In the genomic region with DNA sequence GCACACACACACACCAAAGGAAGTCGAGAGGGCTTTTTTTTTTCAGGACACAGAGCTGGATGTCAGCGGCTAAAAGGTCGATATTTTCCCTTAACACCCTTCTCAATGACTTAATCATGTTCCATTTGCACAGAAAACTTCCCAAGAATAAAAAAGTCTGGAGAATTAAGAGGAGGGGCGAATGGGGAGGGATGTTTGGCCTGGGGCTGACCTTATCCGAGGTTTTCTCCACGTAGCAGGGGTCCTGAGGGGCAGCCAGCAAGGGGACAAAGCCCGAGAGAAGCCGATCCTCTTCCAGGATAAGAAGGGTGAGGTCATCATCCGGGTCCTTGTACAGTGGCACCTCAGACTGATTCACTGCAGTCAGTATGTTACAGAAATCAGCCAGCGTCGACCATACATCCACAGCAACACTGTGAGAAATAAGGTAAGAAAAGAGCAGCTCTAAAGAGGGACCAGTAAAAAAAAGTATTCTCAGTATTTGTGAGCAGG, we compare ENCODE assay signal across 11 cellular contexts.
DNase-seq lines count a peak whose midpoint lies in the region; ATAC-seq and TF ChIP-seq lines count a peak whose summit lies in the region.
"Had no signal": no experiment of that assay in that cellular context is flagged by ENCODE, and none has a peak within 500 bp of the region (broad histone marks: within the 10 kb centered on the region; RNA-seq: fewer than 3 reads in every experiment).

No MANE protein-coding gene starts in this region.

- H3K27ac ChIP-seq in colonic mucosa (peak overlapping the region; percentile 60), lower lobe of right lung (peak overlapping the region; percentile 74), thymus (ENCODE audit: low read depth) (peak overlapping the region; percentile 36)
- no peak overlapping the region for H3K27ac ChIP-seq in effector memory CD4-positive, alpha-beta T cell (ENCODE audit: insufficient read depth, low read length, poor library complexity, severe bottlenecking)

- H3K36me3 ChIP-seq in colonic mucosa (no peaks in the 10 kb centered on the region), lower lobe of right lung (peaks cover 20% of the 10 kb centered on the region), thymus (ENCODE audit: control insufficient read depth, insufficient read depth) (peaks cover 61% of the 10 kb centered on the region)
- H3K36me3 ChIP-seq in effector memory CD4-positive, alpha-beta T cell (ENCODE audit: control insufficient read depth, insufficient read depth, low read length), result peaks cover 56% of the 10 kb centered on the region

- ATAC-seq in lower lobe of right lung, result peak; percentile 34 to 57

- H3K4me3 ChIP-seq in LNCaP clone FGC (ENCODE audit: low read depth, low read length) (peak overlapping the region; percentile 21; the same call in 1 of the 2 replicates), colonic mucosa (no peak overlapping the region), lower lobe of right lung (no peak overlapping the region), thymus (ENCODE audit: low read length) (no peak overlapping the region)
- H3K4me3 ChIP-seq in effector memory CD4-positive, alpha-beta T cell (ENCODE audit: insufficient read depth, low read depth, low read length, poor library complexity, severe bottlenecking), result no peak overlapping the region

- CTCF ChIA-PET in HEK293T (lab: Yijun Ruan, JAX), result interaction anchor here (0.7 kb wide), 1 partner anchor 23 kb away, joined by 5 read pairs; no protein-coding TSS in a partner anchor

- H3K4me1 ChIP-seq in colonic mucosa (no peaks in the 10 kb centered on the region), lower lobe of right lung (peaks cover 58% of the 10 kb centered on the region), thymus (ENCODE audit: control insufficient read depth, insufficient read depth, low read length) (no peaks in the 10 kb centered on the region)
- H3K4me1 ChIP-seq in effector memory CD4-positive, alpha-beta T cell (ENCODE audit: control insufficient read depth, insufficient read depth, low read length, poor library complexity, severe bottlenecking), result no peaks in the 10 kb centered on the region

- TF ChIP-seq CTCF in LNCaP clone FGC (IDR thresholded peaks at IDR 0.05; ENCODE audit: control insufficient read depth, extremely low read depth, insufficient read depth) (no peak), colonic mucosa (IDR thresholded peaks at IDR 0.05) (no peak), lower lobe of right lung (IDR thresholded peaks at IDR 0.05) (no peak)

- 93% methylated on average over 11 of the region's 11 CpGs for WGBS in thymus

- peak overlapping the region in 1 of 2 donors; percentile 64 for H3K9ac ChIP-seq in colonic mucosa (ENCODE audit: low read depth in 2 of 2, low read length in 2 of 2)

- POLR2A ChIA-PET in HEK293T (lab: Yijun Ruan, JAX), result interaction anchor here (1.5 kb wide), 1 partner anchor 91 kb away, joined by 3 read pairs; no protein-coding TSS in a partner anchor

- H3K9me3 ChIP-seq in colonic mucosa (no peaks in the 10 kb centered on the region), lower lobe of right lung (no peaks in the 10 kb centered on the region), thymus (ENCODE audit: control insufficient read depth) (no peaks in the 10 kb centered on the region)
- H3K9me3 ChIP-seq in effector memory CD4-positive, alpha-beta T cell (ENCODE audit: control insufficient read depth, low read length), result no peaks in the 10 kb centered on the region

- intact Hi-C loops in colonic mucosa (cut with DNase I), result loop anchor here (5.0 to 10.0 kb wide), 2 partner anchors 62 to 115 kb away; partner anchors contain the start of gene HIC1
- intact Hi-C loops in lower lobe of right lung (cut with DNase I), result loop anchor here (10.0 kb wide), 1 partner anchor 52 kb away; no protein-coding TSS in a partner anchor

- H3K27me3 ChIP-seq in colonic mucosa (no peaks in the 10 kb centered on the region), lower lobe of right lung (ENCODE audit: low read depth) (no peaks in the 10 kb centered on the region), thymus (ENCODE audit: control insufficient read depth, insufficient read depth) (no peaks in the 10 kb centered on the region)
- no peaks in the 10 kb centered on the region for H3K27me3 ChIP-seq in effector memory CD4-positive, alpha-beta T cell (replicated peaks; ENCODE audit: control insufficient read depth, insufficient read depth, low read length, poor library complexity, severe bottlenecking)

- DNase-seq in LNCaP clone FGC (ENCODE audit: low read depth) (no peak), colonic mucosa (no peak), lower lobe of right lung (no peak), activated gamma-delta T cell treated with Interleukin-2 at 50 U/mL for 16 hours (no peak), HEK293T (ENCODE audit: extremely low spot score) (no peak)
- no peak for DNase-seq in effector memory CD4-positive, alpha-beta T cell
- DNase-seq in stimulated activated CD4-positive, alpha-beta T cell treated with anti-CD3 and anti-CD28 coated beads, Interleukin-4, amount 100 ng/mL, for 4 hours, result no peak
- DNase-seq: activated CD4-positive, alpha-beta memory T cell treated with anti-CD3 and anti-CD28 coated beads for 36 hours; NCI-H524 treated with DMSO at 0.1 percent for 48 hours; stimulated activated CD4-positive, alpha-beta T cell treated with anti-CD3 and anti-CD28 coated beads, Interleukin-4, amount 100 ng/mL, for 1 hour had no signal

TF ChIP-seq in HEK293T, 16 proteins besides CTCF, POLR2A, EP300 and RAD21:
- TF ChIP-seq ZNF384 (IDR thresholded peaks at IDR 0.05), result no peak
- TF ChIP-seq FOXM1 (IDR thresholded peaks at IDR 0.05; ENCODE audit: borderline replicate concordance), result no peak
- TF ChIP-seq SUZ12 (IDR thresholded peaks at IDR 0.05), result no peak
- no peak for TF ChIP-seq TARDBP (IDR thresholded peaks at IDR 0.05)
- TF ChIP-seq LEF1 (IDR thresholded peaks at IDR 0.05; ENCODE audit: borderline replicate concordance), result no peak
TF ChIP-seq in HEK293T: peak in this region for 0.
